In the genomic region with DNA sequence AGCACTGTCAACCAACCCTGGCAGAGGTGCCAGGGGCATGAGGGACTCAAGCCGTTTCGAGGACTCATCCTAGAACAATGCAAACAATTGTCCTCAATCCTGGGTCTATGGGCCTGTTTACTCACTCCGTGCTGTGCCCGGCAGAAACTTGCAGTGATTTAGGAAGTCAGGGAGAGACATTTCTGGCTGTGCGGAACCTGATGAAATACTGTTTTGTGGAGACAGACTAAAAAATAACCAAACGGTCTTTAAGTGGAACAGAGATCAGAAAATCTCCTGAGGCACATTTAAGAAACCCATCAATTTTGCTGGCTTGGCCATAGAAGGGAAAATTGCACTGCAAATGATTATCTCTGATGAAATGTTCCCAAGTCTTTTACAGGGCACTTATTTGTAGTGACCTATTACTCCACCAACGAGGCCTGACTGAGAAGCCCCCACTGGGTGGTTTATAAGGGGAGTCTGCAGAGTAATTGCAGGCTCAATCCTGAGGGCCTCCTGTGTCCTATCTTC, we compare ENCODE assay signal across 17 cellular contexts.
DNase-seq lines count a peak whose midpoint lies in the region; ATAC-seq and TF ChIP-seq lines count a peak whose summit lies in the region.
"Had no signal": no experiment of that assay in that cellular context is flagged by ENCODE, and none has a peak within 500 bp of the region (broad histone marks: within the 10 kb centered on the region; RNA-seq: fewer than 3 reads in every experiment).

No MANE protein-coding gene starts in this region.

- H3K4me1 ChIP-seq in trophoblast cell (ENCODE audit: control insufficient read depth in 1 of 2, insufficient read depth in 2 of 2, low read length in 2 of 2) (no peaks in the 10 kb centered on the region), upper lobe of right lung (no peaks in the 10 kb centered on the region)

- TF ChIP-seq CTCF in fibroblast of villous mesenchyme (IDR thresholded peaks at IDR 0.05; ENCODE audit: insufficient read depth, low read depth, low read length) (no peak), upper lobe of right lung (IDR thresholded peaks at IDR 0.05) (no peak)

- no peak overlapping the region for H4K12ac ChIP-seq in trophoblast cell (ENCODE audit: low read depth, low read length)

- H3K14ac ChIP-seq in trophoblast cell (ENCODE audit: low read length), result no peak overlapping the region

- no peak overlapping the region for H3K27ac ChIP-seq in trophoblast cell (ENCODE audit: low read depth, low read length)
- no peak overlapping the region for H3K27ac ChIP-seq in upper lobe of right lung
- H3K27ac ChIP-seq: thoracic aorta had no signal

- intact Hi-C loops in upper lobe of right lung (cut with DNase I), result no loop called here

- no peak overlapping the region for H2AK5ac ChIP-seq in trophoblast cell (ENCODE audit: low read length)

- H3K4me3 ChIP-seq in fibroblast of villous mesenchyme (ENCODE audit: low read depth, low read length) (no peak overlapping the region), trophoblast cell (ENCODE audit: low read depth, low read length) (no peak overlapping the region), upper lobe of right lung (no peak overlapping the region)
- H3K4me3 ChIP-seq: thoracic aorta had no signal

- H3K9ac ChIP-seq in trophoblast cell (ENCODE audit: low read length), result no peak overlapping the region

- no peak overlapping the region for H2BK12ac ChIP-seq in trophoblast cell (ENCODE audit: low read length)

- no CpG with 5 or more reads among the region's 7 CpGs for WGBS in trophoblast cell (ENCODE audit: extremely low coverage, insufficient coverage, insufficient read length)

- ATAC-seq in upper lobe of right lung, result no peak
- ATAC-seq: activated T-helper 17 cell treated with anti-CD3 and anti-CD28 coated beads, Interleukin-2, amount 50 U/mL, for 72 hours; Right ventricle myocardium inferior had no signal

- H3K27me3 ChIP-seq in trophoblast cell (ENCODE audit: insufficient read depth, low read length) (no peaks in the 10 kb centered on the region), upper lobe of right lung (no peaks in the 10 kb centered on the region)

- H3K36me3 ChIP-seq in trophoblast cell (ENCODE audit: control insufficient read depth in 1 of 2, insufficient read depth in 2 of 2, low read length in 2 of 2), result no peaks in the 10 kb centered on the region
- H3K36me3 ChIP-seq in upper lobe of right lung, result no peaks in the 10 kb centered on the region
- H3K36me3 ChIP-seq: thoracic aorta had no signal

- DNase-seq in AG08395 (ENCODE audit: low spot score) (peak; percentile 94), NCI-H2227 treated with DMSO at 0.1 percent for 48 hours (lab: John Stamatoyannopoulos, UW) (peak; percentile 75), fibroblast of villous mesenchyme (ENCODE audit: low read depth) (peak; percentile 33), trophoblast cell (peak; percentile 19 to 48), upper lobe of right lung (no peak), HuH-7 (ENCODE audit: low spot score) (no peak), NCI-H2029 treated with DMSO at 0.1 percent for 48 hours (lab: John Stamatoyannopoulos, UW) (no peak)
- no peak for DNase-seq in activated naive CD4-positive, alpha-beta T cell (lab: John Stamatoyannopoulos, UW)
- DNase-seq: activated CD4-positive, CD25-positive, alpha-beta regulatory T cell; DMS53; effector memory CD4-positive, alpha-beta T cell; NCI-H1436; NCI-H446 treated with DMSO at 0.1 percent for 48 hours; stimulated activated CD4-positive, alpha-beta T cell treated with anti-CD3 and anti-CD28 coated beads, Interleukin-4, amount 100 ng/mL, for 1 hour had no signal

- no peak overlapping the region for H3K4ac ChIP-seq in trophoblast cell (ENCODE audit: low read depth, low read length)

- no peak overlapping the region for H3K23ac ChIP-seq in trophoblast cell (ENCODE audit: low read length)

- H2BK120ac ChIP-seq in trophoblast cell (ENCODE audit: insufficient read depth, low read length, poor library complexity), result no peak overlapping the region

- no peak overlapping the region for H2AFZ ChIP-seq in trophoblast cell (ENCODE audit: insufficient read depth, low read length, poor library complexity)

- H2BK5ac ChIP-seq in trophoblast cell (ENCODE audit: low read depth, low read length, poor library complexity), result no peak overlapping the region

- no peak overlapping the region for H3K18ac ChIP-seq in trophoblast cell (ENCODE audit: low read length)

- H3K4me2 ChIP-seq in trophoblast cell (ENCODE audit: low read length), result no peak overlapping the region

- peaks cover 2% of the 10 kb centered on the region for H3K79me1 ChIP-seq in trophoblast cell (ENCODE audit: low read length)

- no peaks in the 10 kb centered on the region for H3K79me2 ChIP-seq in trophoblast cell (ENCODE audit: control insufficient read depth, insufficient read depth, low read length, poor library complexity)

- H4K91ac ChIP-seq in trophoblast cell (ENCODE audit: low read depth, low read length), result no peak overlapping the region

- H3K9me3 ChIP-seq in trophoblast cell (ENCODE audit: insufficient read depth, low read depth, low read length) (no peaks in the 10 kb centered on the region), upper lobe of right lung (no peaks in the 10 kb centered on the region)
- H3K9me3 ChIP-seq: thoracic aorta had no signal

- no peak overlapping the region for H4K8ac ChIP-seq in trophoblast cell (ENCODE audit: low read depth, low read length)

Comparison
In these comparisons a context has a peak if more than half of its experiments do, and no peak if none do; other contexts are left out.
1. DNase-seq: peak in AG08395 (single experiment), NCI-H2227 treated with DMSO at 0.1 percent for 48 hours (single experiment), fibroblast of villous mesenchyme (single experiment) and trophoblast cell (2 of 2); none in upper lobe of right lung (single experiment), HuH-7 (single experiment), NCI-H2029 treated with DMSO at 0.1 percent for 48 hours (single experiment) and activated naive CD4-positive, alpha-beta T cell (0 of 4).